In genomic region chr4:1010522-1011021, GRCh38 we compare ENCODE assay signal across 1 cellular context.
TF ChIP-seq lines count a peak whose summit lies in the region.

No MANE protein-coding gene starts in this region.

TF ChIP-seq in GM12878, 131 proteins besides CTCF, POLR2A, EP300 and RAD21:
- TF ChIP-seq HDGF (IDR thresholded peaks at IDR 0.05) (peak; percentile 40; the same call in 1 of the 2 replicates), PKNOX1 (IDR thresholded peaks at IDR 0.05) (peak; percentile 43; the same call in 1 of the 2 replicates)
- TF ChIP-seq, protein P1, sequence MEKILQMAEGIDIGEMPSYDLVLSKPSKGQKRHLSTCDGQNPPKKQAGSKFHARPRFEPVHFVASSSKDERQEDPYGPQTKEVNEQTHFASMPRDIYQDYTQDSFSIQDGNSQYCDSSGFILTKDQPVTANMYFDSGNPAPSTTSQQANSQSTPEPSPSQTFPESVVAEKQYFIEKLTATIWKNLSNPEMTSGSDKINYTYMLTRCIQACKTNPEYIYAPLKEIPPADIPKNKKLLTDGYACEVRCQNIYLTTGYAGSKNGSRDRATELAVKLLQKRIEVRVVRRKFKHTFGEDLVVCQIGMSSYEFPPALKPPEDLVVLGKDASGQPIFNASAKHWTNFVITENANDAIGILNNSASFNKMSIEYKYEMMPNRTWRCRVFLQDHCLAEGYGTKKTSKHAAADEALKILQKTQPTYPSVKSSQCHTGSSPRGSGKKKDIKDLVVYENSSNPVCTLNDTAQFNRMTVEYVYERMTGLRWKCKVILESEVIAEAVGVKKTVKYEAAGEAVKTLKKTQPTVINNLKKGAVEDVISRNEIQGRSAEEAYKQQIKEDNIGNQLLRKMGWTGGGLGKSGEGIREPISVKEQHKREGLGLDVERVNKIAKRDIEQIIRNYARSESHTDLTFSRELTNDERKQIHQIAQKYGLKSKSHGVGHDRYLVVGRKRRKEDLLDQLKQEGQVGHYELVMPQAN (conservative IDR thresholded peaks at IDR 0.05), result no peak
TF ChIP-seq in GM12878: peak in this region for 2.
